ENCODE assay signal across 8 cellular contexts in the genomic region with DNA sequence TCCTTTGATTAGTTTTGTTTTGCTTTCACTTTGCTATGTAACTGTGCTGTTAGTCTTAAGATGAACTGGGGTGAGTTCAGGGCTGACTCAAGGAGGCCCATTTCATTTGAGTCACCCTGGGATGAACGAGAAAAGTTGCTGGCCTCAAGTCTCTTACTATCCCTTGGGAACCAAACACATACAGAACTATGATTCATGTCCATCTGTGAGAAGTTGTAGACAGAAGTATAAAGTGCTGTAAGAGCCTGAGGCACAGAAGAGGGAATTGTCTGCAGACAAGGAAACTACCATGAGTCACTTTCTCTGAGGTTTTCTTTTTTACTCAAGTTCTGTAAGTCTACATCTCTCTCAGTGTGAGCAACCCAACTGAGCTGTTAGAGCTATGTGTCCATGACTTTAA.
DNase-seq lines count a peak whose midpoint lies in the region; ATAC-seq and TF ChIP-seq lines count a peak whose summit lies in the region.

No MANE protein-coding gene starts in this region.

- no peaks in the 10 kb centered on the region for H3K36me3 Mint-ChIP-seq in type B pancreatic cell

- no peak overlapping the region for H3K4me3 Mint-ChIP-seq in type B pancreatic cell

- in situ Hi-C loops in astrocyte of the spinal cord (cut with HindIII; ENCODE audit: low sequenced_read_pairs) = no loop called here

- H3K9me3 ChIP-seq in mesodermal cell (ENCODE audit: control insufficient read depth, low read length) = no peaks in the 10 kb centered on the region

- no peaks in the 10 kb centered on the region for H3K27me3 Mint-ChIP-seq in type B pancreatic cell

- H3K4me3 ChIP-seq in astrocyte of the spinal cord (ENCODE audit: low read depth, low read length) (no peak overlapping the region), mesodermal cell (ENCODE audit: extremely low read depth, insufficient read depth, low read length, poor library complexity, severe bottlenecking) (no peak overlapping the region)

- TF ChIP-seq CTCF in astrocyte of the spinal cord (IDR thresholded peaks at IDR 0.05; ENCODE audit: low read depth, low read length) = no peak
- TF ChIP-seq CTCF in type B pancreatic cell (conservative IDR thresholded peaks at IDR 0.05) = no peak

- WGBS in mesodermal cell (ENCODE audit: insufficient coverage in 2 of 2), 2 experiments = no CpG with 5 or more reads among the region's 1 CpG

- DNase-seq in GM04503 (ENCODE audit: low read depth) (peak; percentile 100), HK-2 (ENCODE audit: unreplicated experiment) (peak; percentile 10), astrocyte of the spinal cord (ENCODE audit: low read depth, low spot score) (peak; percentile 97), type B pancreatic cell (ENCODE audit: extremely low spot score, unreplicated experiment) (no peak), NCI-H2029 (lab: John Stamatoyannopoulos, UW) (no peak), ureter (ENCODE audit: low spot score) (no peak)

- H3K9me3 Mint-ChIP-seq in type B pancreatic cell = no peaks in the 10 kb centered on the region

- ATAC-seq in GM21447 (IDR thresholded peaks at IDR 0.05; ENCODE audit: unreplicated experiment) = peak; percentile 89

- H3K4me1 ChIP-seq in mesodermal cell (ENCODE audit: control insufficient read depth, insufficient read depth, low read length, poor library complexity, severe bottlenecking) = peaks cover 5% of the 10 kb centered on the region

- H3K27ac Mint-ChIP-seq in type B pancreatic cell = no peak overlapping the region

- H3K4me1 Mint-ChIP-seq in type B pancreatic cell (ENCODE audit: unreplicated experiment) = peaks cover 13% of the 10 kb centered on the region

- H3K36me3 ChIP-seq in mesodermal cell (ENCODE audit: control insufficient read depth, insufficient read depth, low read length) = no peaks in the 10 kb centered on the region

- H3K27ac ChIP-seq in mesodermal cell (ENCODE audit: low read depth, low read length, severe bottlenecking) = peak overlapping the region; percentile 74

Comparison
In these comparisons a context has a peak if more than half of its experiments do, and no peak if none do; other contexts are left out.
1. DNase-seq: peak in GM04503 (single experiment), HK-2 (single experiment) and astrocyte of the spinal cord (single experiment); none in type B pancreatic cell (single experiment), NCI-H2029 (single experiment) and ureter (single experiment).